In genomic region chr10:770975-771374, GRCh38 we compare ENCODE assay signal across 20 cellular contexts.
"Had no signal": no experiment of that assay in that cellular context is flagged by ENCODE, and none has a peak within 500 bp of the region (broad histone marks: within the 10 kb centered on the region; RNA-seq: fewer than 3 reads in every experiment).

No MANE protein-coding gene starts in this region.

- DNase-seq: effector memory CD4-positive, alpha-beta T cell; gastrocnemius medialis; heart right ventricle; hypothalamus; left ventricle myocardium inferior; mesendoderm; naive thymus-derived CD4-positive, alpha-beta T cell; nephron progenitor cell; sigmoid colon; stimulated activated CD4-positive, alpha-beta T cell treated with anti-CD3 and anti-CD28 coated beads, Interleukin-2, amount 100 ng/mL, for 24 hours; stimulated activated CD4-positive, alpha-beta T cell treated with anti-CD3 and anti-CD28 coated beads, Interleukin-4, amount 100 ng/mL, for 4 hours; stimulated activated naive CD4-positive, alpha-beta T cell; thyroid gland had no signal

- H3K4me3 ChIP-seq: gastrocnemius medialis, heart right ventricle, left ventricle myocardium inferior, right atrium auricular region, sigmoid colon, skin epidermis, thyroid gland had no signal

- H3K27me3 ChIP-seq: gastrocnemius medialis, heart right ventricle, neutrophil, right atrium auricular region, sigmoid colon, thyroid gland had no signal

- ATAC-seq: esophagus mucosa; gastrocnemius medialis; heart right ventricle; naive thymus-derived CD4-positive, alpha-beta T cell had no signal

- FAIRE-seq: endometrium, islet of Langerhans, urothelium cell line had no signal

- H3K4me1 ChIP-seq: gastrocnemius medialis, heart right ventricle, left ventricle myocardium inferior, right atrium auricular region, thyroid gland had no signal

- H3K27ac ChIP-seq: gastrocnemius medialis, heart right ventricle, left ventricle myocardium inferior, neutrophil, right atrium auricular region, sigmoid colon, skin epidermis, thyroid gland had no signal

- H3K9me3 ChIP-seq: gastrocnemius medialis, neutrophil, thyroid gland had no signal

- H3K36me3 ChIP-seq: gastrocnemius medialis, heart right ventricle, left ventricle myocardium inferior, neutrophil, right atrium auricular region, sigmoid colon, thyroid gland had no signal
